1 cellular context compared by ENCODE assay signal in the genomic region with DNA sequence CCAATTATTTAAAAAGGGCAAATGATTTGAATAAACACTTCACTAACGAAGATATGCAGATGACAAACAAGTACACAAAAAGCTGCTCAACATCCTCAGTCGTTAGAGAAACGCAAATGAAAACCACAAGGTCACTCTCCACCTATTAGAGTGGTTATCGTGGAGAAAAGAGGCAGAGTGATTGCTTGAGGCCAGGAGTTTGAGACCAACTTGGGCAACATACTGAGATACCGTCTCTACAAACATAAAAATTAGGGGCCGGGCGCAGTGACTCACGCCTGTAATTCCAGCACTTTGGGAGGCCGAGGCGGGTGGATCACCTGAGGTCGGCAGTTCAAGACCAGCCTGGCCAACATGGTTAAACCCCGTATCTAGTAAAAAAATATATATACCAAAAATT.
TF ChIP-seq lines count a peak whose summit lies in the region.

No MANE protein-coding gene starts in this region.

TF ChIP-seq in K562, 482 proteins besides CTCF, POLR2A, EP300 and RAD21:
- TF ChIP-seq FOSL1 (tag; conservative IDR thresholded peaks at IDR 0.05) (peak; percentile 68), CEBPG (CRISPR knock-in tag; IDR thresholded peaks at IDR 0.05) (no peak), CEBPG (tag; conservative IDR thresholded peaks at IDR 0.05 in 1 of 2, IDR thresholded peaks at IDR 0.05 in 1 of 2) (peak in 1 of 2 experiments; percentile 57; a peak in 1 of 4 replicates), ARID1B (IDR thresholded peaks at IDR 0.05) (peak; percentile 45), KDM1A (IDR thresholded peaks at IDR 0.05) (peak; percentile 44 to 56; a peak in 3 of 4 replicates), CBFB (CRISPR knock-in tag; IDR thresholded peaks at IDR 0.05) (no peak), ZNF431 (CRISPR knock-in tag; IDR thresholded peaks at IDR 0.05) (no peak), JUND (IDR thresholded peaks at IDR 0.05; ENCODE audit: borderline replicate concordance, low read depth, low read length) (peak; percentile 36; the same call in 1 of the 2 replicates), JUND (tag; IDR thresholded peaks at IDR 0.05; ENCODE audit: borderline replicate concordance, low read depth, low read length) (no peak; the same call in 2 of the 3 replicates), CEBPB (tag; IDR thresholded peaks at IDR 0.05) (0 out of 2 replicates have a peak, but pooled peaks have one; percentile 17)
- TF ChIP-seq, protein P1, sequence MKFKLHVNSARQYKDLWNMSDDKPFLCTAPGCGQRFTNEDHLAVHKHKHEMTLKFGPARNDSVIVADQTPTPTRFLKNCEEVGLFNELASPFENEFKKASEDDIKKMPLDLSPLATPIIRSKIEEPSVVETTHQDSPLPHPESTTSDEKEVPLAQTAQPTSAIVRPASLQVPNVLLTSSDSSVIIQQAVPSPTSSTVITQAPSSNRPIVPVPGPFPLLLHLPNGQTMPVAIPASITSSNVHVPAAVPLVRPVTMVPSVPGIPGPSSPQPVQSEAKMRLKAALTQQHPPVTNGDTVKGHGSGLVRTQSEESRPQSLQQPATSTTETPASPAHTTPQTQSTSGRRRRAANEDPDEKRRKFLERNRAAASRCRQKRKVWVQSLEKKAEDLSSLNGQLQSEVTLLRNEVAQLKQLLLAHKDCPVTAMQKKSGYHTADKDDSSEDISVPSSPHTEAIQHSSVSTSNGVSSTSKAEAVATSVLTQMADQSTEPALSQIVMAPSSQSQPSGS (CRISPR knock-in tag; IDR thresholded peaks at IDR 0.05) = no peak
- TF ChIP-seq, protein P2, sequence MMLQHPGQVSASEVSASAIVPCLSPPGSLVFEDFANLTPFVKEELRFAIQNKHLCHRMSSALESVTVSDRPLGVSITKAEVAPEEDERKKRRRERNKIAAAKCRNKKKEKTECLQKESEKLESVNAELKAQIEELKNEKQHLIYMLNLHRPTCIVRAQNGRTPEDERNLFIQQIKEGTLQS (IDR thresholded peaks at IDR 0.05) = peak; percentile 25; the same call in 1 of the 2 replicates
- TF ChIP-seq, protein P2 (CRISPR knock-in tag; conservative IDR thresholded peaks at IDR 0.05) = no peak
